Comparison of ENCODE assay signal across 8 cellular contexts in genomic region chr18:57881818-57882413, GRCh38.
DNase-seq lines count a peak whose midpoint lies in the region; ATAC-seq and TF ChIP-seq lines count a peak whose summit lies in the region.

No MANE protein-coding gene starts in this region.

- H3K36me3 ChIP-seq in colonic mucosa (no peaks in the 10 kb centered on the region), liver (ENCODE audit: control insufficient read depth in 4 of 4, insufficient read depth in 3 of 4, low read depth in 1 of 4, low read length in 3 of 4) (no peaks in the 10 kb centered on the region)

- H3K4me1 ChIP-seq in colonic mucosa (no peaks in the 10 kb centered on the region), liver (ENCODE audit: control insufficient read depth in 4 of 4, insufficient read depth in 4 of 4, low read length in 3 of 4) (peaks cover 0 to 4% (median 0%) of the 10 kb centered on the region in 4 donors)

- H3K9me3 ChIP-seq in colonic mucosa (no peaks in the 10 kb centered on the region), liver (ENCODE audit: control insufficient read depth in 4 of 4, low read length in 3 of 4) (no peaks in the 10 kb centered on the region)

- WGBS in liver = 35% methylated on average over 10 of the region's 10 CpGs

- intact Hi-C loops in colonic mucosa (cut with DNase I) = loop anchor here (5.0 to 10.0 kb wide), 2 partner anchors 163 to 240 kb away; partner anchors contain the start of gene NEDD4L

- TF ChIP-seq RAD21 in liver (IDR thresholded peaks at IDR 0.05) = peak; percentile 100

- no peak for TF ChIP-seq POLR2A in GM18505 (IDR thresholded peaks at IDR 0.05; ENCODE audit: borderline replicate concordance, extremely low read depth, insufficient read depth, insufficient read length)

- H3K4me3 ChIP-seq in colonic mucosa (no peak overlapping the region), liver (ENCODE audit: low read depth in 1 of 3, low read length in 3 of 3) (no peak overlapping the region)

- H3K27ac ChIP-seq in colonic mucosa (no peak overlapping the region), liver (ENCODE audit: low read depth in 1 of 2, low read length in 2 of 2) (no peak overlapping the region)

- ATAC-seq in GM18505 (IDR thresholded peaks at IDR 0.05; ENCODE audit: unreplicated experiment) = peak; percentile 64
- ATAC-seq in HG03342 (IDR thresholded peaks at IDR 0.05; ENCODE audit: unreplicated experiment) = peak; percentile 85

- peak; percentile 84 for TF ChIP-seq CTCF in colonic mucosa (IDR thresholded peaks at IDR 0.05)
- peak; percentile 95 for TF ChIP-seq CTCF in liver (IDR thresholded peaks at IDR 0.05; ENCODE audit: low read depth, low read length, missing input control)

- no peak overlapping the region for H3K9ac ChIP-seq in colonic mucosa (ENCODE audit: low read depth in 2 of 2, low read length in 2 of 2)
- H3K9ac ChIP-seq in liver (ENCODE audit: low read depth in 1 of 2, low read length in 2 of 2) = no peak overlapping the region

- H3K27me3 ChIP-seq in colonic mucosa (no peaks in the 10 kb centered on the region), liver (ENCODE audit: control insufficient read depth in 4 of 4, insufficient read depth in 4 of 4, low read length in 3 of 4) (no peaks in the 10 kb centered on the region)

- DNase-seq in A172 (ENCODE audit: low spot score) (peak; percentile 46), NCI-H510A treated with DMSO at 0.1 percent for 48 hours (lab: John Stamatoyannopoulos, UW) (peak; percentile 92), colonic mucosa (peak; percentile 68)
- peak; percentile 44 to 45 for DNase-seq in activated CD4-positive, alpha-beta T cell treated with anti-CD3 and anti-CD28 coated beads for 4 hours
- DNase-seq in stimulated activated CD4-positive, alpha-beta T cell treated with anti-CD3 and anti-CD28 coated beads, TNF-alpha, amount 100 ng/mL, for 4 hours (ENCODE audit: low read depth in 3 of 3) = peak in 2 of 3 experiments; percentile 17 to 18

TF ChIP-seq in liver, 16 proteins besides CTCF, POLR2A, EP300 and RAD21:
- no peak for TF ChIP-seq HNF4G (IDR thresholded peaks at IDR 0.05)
- no peak for TF ChIP-seq HNF4A (conservative IDR thresholded peaks at IDR 0.05)
- no peak for TF ChIP-seq FOXA1 (IDR thresholded peaks at IDR 0.05)
- TF ChIP-seq JUND (IDR thresholded peaks at IDR 0.05) = no peak
- TF ChIP-seq TAF1 (conservative IDR thresholded peaks at IDR 0.05) = no peak
- TF ChIP-seq MAX (IDR thresholded peaks at IDR 0.05) = no peak
- TF ChIP-seq GABPA (IDR thresholded peaks at IDR 0.05 in 1 of 2, conservative IDR thresholded peaks at IDR 0.05 in 1 of 2) = no peak
- no peak for TF ChIP-seq EGR1 (IDR thresholded peaks at IDR 0.05; ENCODE audit: low read depth in 2 of 2)
- TF ChIP-seq ZBTB33 (IDR thresholded peaks at IDR 0.05) = no peak
- TF ChIP-seq NR2F2 (IDR thresholded peaks at IDR 0.05) = no peak
- TF ChIP-seq YY1 (IDR thresholded peaks at IDR 0.05) = no peak
- TF ChIP-seq FOXA2 (IDR thresholded peaks at IDR 0.05) = no peak
- no peak for TF ChIP-seq RXRA (IDR thresholded peaks at IDR 0.05)
- TF ChIP-seq REST (IDR thresholded peaks at IDR 0.05) = no peak
- no peak for TF ChIP-seq ATF3 (IDR thresholded peaks at IDR 0.05)

Comparison
In these comparisons a context has a peak if more than half of its experiments do, and no peak if none do; other contexts are left out.
1. DNase-seq: peak in every context shown above with its lines; median percentile 92 in NCI-H510A treated with DMSO at 0.1 percent for 48 hours; 68 in colonic mucosa; 46 in A172; 44 in activated CD4-positive, alpha-beta T cell treated with anti-CD3 and anti-CD28 coated beads for 4 hours; 18 in stimulated activated CD4-positive, alpha-beta T cell treated with anti-CD3 and anti-CD28 coated beads, TNF-alpha, amount 100 ng/mL, for 4 hours.